23 cellular contexts compared by ENCODE assay signal in genomic region chr1:72442251-72442650, GRCh38.
DNase-seq lines count a peak whose midpoint lies in the region; ATAC-seq and TF ChIP-seq lines count a peak whose summit lies in the region.
"Had no signal": no experiment of that assay in that cellular context is flagged by ENCODE, and none has a peak within 500 bp of the region (broad histone marks: within the 10 kb centered on the region; RNA-seq: fewer than 3 reads in every experiment).

No MANE protein-coding gene starts in this region.

- no peaks in the 10 kb centered on the region for H4K20me1 ChIP-seq in GM23248 (ENCODE audit: insufficient read depth)

- H3K9me3 ChIP-seq in GM23248 (ENCODE audit: low read depth) (no peaks in the 10 kb centered on the region), skeletal muscle satellite cell (replicated peaks; ENCODE audit: low read length) (no peaks in the 10 kb centered on the region)
- H3K9me3 ChIP-seq: BE2C, MG63, Peyer's patch had no signal

- no peak overlapping the region for H2AFZ ChIP-seq in GM23248

- in situ Hi-C loops in GM23248 (cut with MboI), result no loop called here

- H3K4me2 ChIP-seq in GM23248 (ENCODE audit: unreplicated experiment), result no peak overlapping the region
- H3K4me2 ChIP-seq in skeletal muscle satellite cell (ENCODE audit: low read length), result peak overlapping the region; percentile 5
- H3K4me2 ChIP-seq: KMS-11 had no signal

- H3K27me3 ChIP-seq in GM23248 (replicated peaks; ENCODE audit: insufficient read depth) (no peaks in the 10 kb centered on the region), skeletal muscle satellite cell (ENCODE audit: control insufficient read depth, insufficient read depth, low read length) (no peaks in the 10 kb centered on the region)
- H3K27me3 ChIP-seq: BE2C, MG63, Peyer's patch had no signal

- H3F3A ChIP-seq in GM23248 (ENCODE audit: insufficient read depth), result peaks cover 18% of the 10 kb centered on the region

- H3K79me2 ChIP-seq in GM23248 (ENCODE audit: insufficient read depth), result no peaks in the 10 kb centered on the region

- H3K4me3 ChIP-seq in GM23248 (no peak overlapping the region), fibroblast of pulmonary artery (replicated peaks; ENCODE audit: low read depth, low read length) (no peak overlapping the region), skeletal muscle satellite cell (ENCODE audit: low read length) (no peak overlapping the region)
- H3K4me3 ChIP-seq: MG63, Peyer's patch, SK-N-MC had no signal

- H3K4me1 ChIP-seq in GM23248 (ENCODE audit: insufficient read depth) (peaks cover 30% of the 10 kb centered on the region), skeletal muscle satellite cell (ENCODE audit: control insufficient read depth, insufficient read depth, low read length) (peaks cover 40% of the 10 kb centered on the region)
- H3K4me1 ChIP-seq: BE2C, Peyer's patch had no signal

- H3K9ac ChIP-seq in GM23248 (no peak overlapping the region), skeletal muscle satellite cell (ENCODE audit: low read depth, low read length) (no peak overlapping the region)
- H3K9ac ChIP-seq: KMS-11 had no signal

- TF ChIP-seq CTCF in fibroblast of pulmonary artery (IDR thresholded peaks at IDR 0.05; ENCODE audit: low read length, missing control alignments), result no peak

- no peak for ATAC-seq in HG03460 (IDR thresholded peaks at IDR 0.05; ENCODE audit: unreplicated experiment)
- no peak for ATAC-seq in HG02884 (IDR thresholded peaks at IDR 0.05; ENCODE audit: unreplicated experiment)
- ATAC-seq: HCT116, HepG2 had no signal

- peaks cover 3% of the 10 kb centered on the region; the same call in 1 of the 2 replicates for H3K9me2 ChIP-seq in GM23248 (ENCODE audit: insufficient read depth)

- no peaks in the 10 kb centered on the region for H3K36me3 ChIP-seq in GM23248 (ENCODE audit: low read depth)
- H3K36me3 ChIP-seq in skeletal muscle satellite cell (ENCODE audit: insufficient read depth, low read length), result no peaks in the 10 kb centered on the region
- H3K36me3 ChIP-seq: BE2C, MG63, Peyer's patch had no signal

- no peak overlapping the region for H3K27ac ChIP-seq in GM23248
- H3K27ac ChIP-seq: KMS-11, Peyer's patch, SK-N-MC had no signal

- WGBS in GM23248 (ENCODE audit: low coverage in 1 of 2, low lambda C conversion rate in 2 of 2, missing lambda C conversion rate in 2 of 2), 2 experiments, result 86 to 87% methylated on average over 3 of the region's 3 CpGs

- DNase-seq in GM23248 (peak; percentile 22), amniotic epithelial cell (ENCODE audit: low read depth) (peak; percentile 5), fibroblast of pulmonary artery (ENCODE audit: low read depth) (peak; percentile 21), T1000 (lab: John Stamatoyannopoulos, UW) (no peak)
- DNase-seq in activated CD4-positive, alpha-beta T cell treated with anti-CD3 and anti-CD28 coated beads for 4 hours, result no peak
- DNase-seq: ACHN; BE2C; Calu3; CD4-positive, alpha-beta T cell; MG63; NCI-H1092; NCI-H146; NCI-H2081 treated with DMSO at 0.1 percent for 48 hours; NCI-H524 treated with DMSO at 0.1 percent for 48 hours; Peyer's patch; Right ventricle myocardium superior had no signal

Comparison
In these comparisons a context has a peak if more than half of its experiments do, and no peak if none do; other contexts are left out.
1. DNase-seq: peak in GM23248 (single experiment), amniotic epithelial cell (single experiment) and fibroblast of pulmonary artery (single experiment); none in T1000 (single experiment) and activated CD4-positive, alpha-beta T cell treated with anti-CD3 and anti-CD28 coated beads for 4 hours (0 of 2).